1 cellular context compared by ENCODE assay signal in genomic region chr2:157876066-157876770, GRCh38.
TF ChIP-seq lines count a peak whose summit lies in the region.

Gene ACVR1, minus strand, starts transcription at chr2:157876330. Its CDS starts 76,837 bp downstream, at chr2:157799493.

TF ChIP-seq in HepG2, 621 proteins besides CTCF, POLR2A, EP300 and RAD21 (continued from another document and continues in another):
- 0 out of 2 replicates have a peak, but pooled peaks have one; percentile 37 for TF ChIP-seq ZNF276 (CRISPR knock-in tag; IDR thresholded peaks at IDR 0.05; ENCODE audit: low read depth)
- peak; percentile 70; the same call in 1 of the 2 replicates for TF ChIP-seq GATAD1 (CRISPR knock-in tag; IDR thresholded peaks at IDR 0.05)
- peak; percentile 98 for TF ChIP-seq PRDM15 (CRISPR knock-in tag; IDR thresholded peaks at IDR 0.05)
- no peak for TF ChIP-seq FOXP1 (IDR thresholded peaks at IDR 0.05)
- TF ChIP-seq FOXP1 (CRISPR knock-in tag; IDR thresholded peaks at IDR 0.05), result peak; percentile 21; the same call in 1 of the 2 replicates
- TF ChIP-seq SP5 (CRISPR knock-in tag; IDR thresholded peaks at IDR 0.05; ENCODE audit: borderline replicate concordance, low read depth), result peak; percentile 57; the same call in 1 of the 2 replicates
- peak; percentile 31 for TF ChIP-seq HOXA3 (CRISPR knock-in tag; IDR thresholded peaks at IDR 0.05)
- TF ChIP-seq GATAD2A (CRISPR knock-in tag; IDR thresholded peaks at IDR 0.05), result peak; percentile 44
- TF ChIP-seq PATZ1 (CRISPR knock-in tag; IDR thresholded peaks at IDR 0.05), result peak; percentile 93
- peak; percentile 57; the same call in 1 of the 2 replicates for TF ChIP-seq ARID4A (CRISPR knock-in tag; IDR thresholded peaks at IDR 0.05; ENCODE audit: borderline replicate concordance)
- no peak for TF ChIP-seq ZFP90 (CRISPR knock-in tag; IDR thresholded peaks at IDR 0.05; ENCODE audit: borderline replicate concordance)
- no peak for TF ChIP-seq ELF4 (CRISPR knock-in tag; IDR thresholded peaks at IDR 0.05; ENCODE audit: borderline replicate concordance)
- no peak for TF ChIP-seq SRY (CRISPR knock-in tag; IDR thresholded peaks at IDR 0.05)
- peak; percentile 69 for TF ChIP-seq SP2 (CRISPR knock-in tag; IDR thresholded peaks at IDR 0.05)
- peak; percentile 17 for TF ChIP-seq SPEN (CRISPR knock-in tag; IDR thresholded peaks at IDR 0.05; ENCODE audit: low read depth)
- no peak for TF ChIP-seq SYNCRIP (IDR thresholded peaks at IDR 0.05; ENCODE audit: insufficient read depth, low read depth, low read length)
- peak; percentile 26; the same call in 1 of the 2 replicates for TF ChIP-seq ZNF331 (CRISPR knock-in tag; IDR thresholded peaks at IDR 0.05)
- peak; percentile 83; the same call in 1 of the 2 replicates for TF ChIP-seq ZSCAN20 (CRISPR knock-in tag; IDR thresholded peaks at IDR 0.05; ENCODE audit: borderline replicate concordance)
- TF ChIP-seq ELF3 (CRISPR knock-in tag; IDR thresholded peaks at IDR 0.05), result peak; percentile 95
- 0 out of 2 replicates have a peak, but pooled peaks have one; percentile 12 for TF ChIP-seq E2F5 (CRISPR knock-in tag; conservative IDR thresholded peaks at IDR 0.05)
- TF ChIP-seq ZFY (CRISPR knock-in tag; IDR thresholded peaks at IDR 0.05), result peak; percentile 83
- peak; percentile 35; the same call in 1 of the 2 replicates for TF ChIP-seq ZNF773 (CRISPR knock-in tag; IDR thresholded peaks at IDR 0.05; ENCODE audit: borderline replicate concordance)
- TF ChIP-seq HDAC2 (CRISPR knock-in tag; IDR thresholded peaks at IDR 0.05), result peak; percentile 64
- peak; percentile 71 for TF ChIP-seq NFYB (CRISPR knock-in tag; IDR thresholded peaks at IDR 0.05)
- TF ChIP-seq KMT2B (CRISPR knock-in tag; IDR thresholded peaks at IDR 0.05), result peak; percentile 83
- no peak for TF ChIP-seq MTF1 (CRISPR knock-in tag; IDR thresholded peaks at IDR 0.05)
- TF ChIP-seq ZNF205 (CRISPR knock-in tag; IDR thresholded peaks at IDR 0.05), result peak; percentile 69; the same call in 1 of the 2 replicates
- TF ChIP-seq BCL3 (CRISPR knock-in tag; IDR thresholded peaks at IDR 0.05), result 0 out of 2 replicates have a peak, but pooled peaks have one; percentile 41
- no peak for TF ChIP-seq SP1 (IDR thresholded peaks at IDR 0.05)
- TF ChIP-seq SP1 (CRISPR knock-in tag; IDR thresholded peaks at IDR 0.05), result peak; percentile 79
- TF ChIP-seq PLRG1 (conservative IDR thresholded peaks at IDR 0.05), result no peak
- peak; percentile 52; the same call in 1 of the 2 replicates for TF ChIP-seq CBFB (CRISPR knock-in tag; IDR thresholded peaks at IDR 0.05)
- no peak for TF ChIP-seq ZBTB20 (CRISPR knock-in tag; IDR thresholded peaks at IDR 0.05; ENCODE audit: borderline replicate concordance, low read depth)
- TF ChIP-seq ZNF788 (CRISPR knock-in tag; IDR thresholded peaks at IDR 0.05; ENCODE audit: borderline replicate concordance), result peak; percentile 48; the same call in 1 of the 2 replicates
- no peak for TF ChIP-seq PAF1 (CRISPR knock-in tag; IDR thresholded peaks at IDR 0.05)
- TF ChIP-seq ZNF800 (CRISPR knock-in tag; IDR thresholded peaks at IDR 0.05), result peak; percentile 69; the same call in 1 of the 2 replicates
- TF ChIP-seq MIER3 (CRISPR knock-in tag; IDR thresholded peaks at IDR 0.05; ENCODE audit: borderline replicate concordance), result 0 out of 2 replicates have a peak, but pooled peaks have one; percentile 55
- TF ChIP-seq MAZ (IDR thresholded peaks at IDR 0.05; ENCODE audit: borderline replicate concordance, low read depth, low read length), result peak; percentile 94
- TF ChIP-seq MAZ (CRISPR knock-in tag; IDR thresholded peaks at IDR 0.05; ENCODE audit: low read depth), result peak; percentile 87
- TF ChIP-seq ZFP41 (CRISPR knock-in tag; IDR thresholded peaks at IDR 0.05; ENCODE audit: borderline replicate concordance), result no peak
- no peak for TF ChIP-seq NFATC3 (CRISPR knock-in tag; IDR thresholded peaks at IDR 0.05)
- no peak for TF ChIP-seq GZF1 (CRISPR knock-in tag; IDR thresholded peaks at IDR 0.05)
- TF ChIP-seq TGIF2 (CRISPR knock-in tag; IDR thresholded peaks at IDR 0.05), result peak; percentile 61; the same call in 1 of the 2 replicates
